Comparison of ENCODE assay signal across 20 cellular contexts in the genomic region with DNA sequence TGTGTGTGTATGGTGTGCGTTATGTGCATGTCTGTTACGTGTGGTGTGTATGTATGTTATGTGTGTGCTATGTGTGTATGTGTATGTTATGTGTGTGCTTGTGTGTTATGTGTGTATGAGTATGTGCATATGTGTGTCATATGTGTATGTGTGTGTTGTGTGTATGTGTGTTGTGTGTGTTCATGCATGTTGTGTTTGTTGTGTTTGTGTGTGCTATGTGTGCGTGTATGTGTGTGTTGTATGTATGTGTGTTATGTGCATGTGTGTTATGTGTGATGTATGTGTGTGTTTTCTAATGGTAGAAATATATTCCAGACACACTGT. TPM values are rescaled to one million over a fixed set of nuclear protein-coding genes. Genes with fewer than 3 reads are reported as not detected.
DNase-seq lines count a peak whose midpoint lies in the region; ATAC-seq, FAIRE-seq and TF ChIP-seq lines count a peak whose summit lies in the region.
"Had no signal": no experiment of that assay in that cellular context is flagged by ENCODE, and none has a peak within 500 bp of the region (broad histone marks: within the 10 kb centered on the region; RNA-seq: fewer than 3 reads in every experiment).

No MANE protein-coding gene starts in this region.

- no peak overlapping the region for H3K4me3 ChIP-seq in IMR-90 (ENCODE audit: insufficient read depth, low read depth, low read length)
- H3K4me3 ChIP-seq in GM12878, result no peak overlapping the region
- H3K4me3 ChIP-seq in liver (ENCODE audit: low read depth in 1 of 3, low read length in 3 of 3), result no peak overlapping the region
- H3K4me3 ChIP-seq in subcutaneous abdominal adipose tissue (ENCODE audit: low read depth in 1 of 5, low read length in 5 of 5), result no peak overlapping the region
- H3K4me3 ChIP-seq: spleen had no signal

- RAD21 ChIA-PET in GM12878 (lab: Charles Lee; ENCODE audit: unreplicated experiment), result interaction anchor here (0.7 to 7.9 kb wide), 18 partner anchors 28 to 580 kb away, joined by 3 to 85 read pairs (median 4); no protein-coding TSS in a partner anchor

- H2AK5ac ChIP-seq in IMR-90 (ENCODE audit: low read depth, low read length), result peak overlapping the region; percentile 71; the same call in 1 of the 2 replicates

- peaks cover 43% of the 10 kb centered on the region for H3K4me1 ChIP-seq in IMR-90 (ENCODE audit: control insufficient read depth, insufficient read depth, low read length)
- H3K4me1 ChIP-seq in GM12878 (ENCODE audit: control insufficient read depth, insufficient read depth, low read length), result peaks cover 79% of the 10 kb centered on the region
- H3K4me1 ChIP-seq in liver (ENCODE audit: control insufficient read depth in 4 of 4, insufficient read depth in 4 of 4, low read length in 3 of 4), result peaks cover 11 to 74% (median 41%) of the 10 kb centered on the region in 4 donors
- peaks cover 36 to 78% (median 73%) of the 10 kb centered on the region in 5 donors for H3K4me1 ChIP-seq in subcutaneous abdominal adipose tissue (ENCODE audit: control insufficient read depth in 5 of 5, insufficient read depth in 5 of 5, low read length in 5 of 5)

- H3K23ac ChIP-seq in IMR-90 (ENCODE audit: low read depth, low read length), result peak overlapping the region; percentile 28; the same call in 1 of the 2 replicates

- H2BK15ac ChIP-seq in IMR-90 (ENCODE audit: low read depth, low read length), result peak overlapping the region; percentile 65

- H3K9me1 ChIP-seq in IMR-90 (ENCODE audit: insufficient read depth, low read length), result peaks cover 35% of the 10 kb centered on the region

- H2AK9ac ChIP-seq in IMR-90 (replicated peaks; ENCODE audit: low read depth, low read length, poor library complexity), result no peak overlapping the region

- TF ChIP-seq CTCF in IMR-90 (conservative IDR thresholded peaks at IDR 0.05; ENCODE audit: low read depth, low read length) (no peak), GM12878 (IDR thresholded peaks at IDR 0.05 in 2 of 3, conservative IDR thresholded peaks at IDR 0.05 in 1 of 3; ENCODE audit: control insufficient read depth in 2 of 3, extremely low read depth in 1 of 3, insufficient read depth in 1 of 3, low read depth in 3 of 3, low read length in 3 of 3) (no peak), liver (IDR thresholded peaks at IDR 0.05; ENCODE audit: low read depth, low read length, missing input control) (no peak)

- no peaks in the 10 kb centered on the region for H3K9me3 Mint-ChIP-seq in immature natural killer cell
- no peaks in the 10 kb centered on the region for H3K9me3 Mint-ChIP-seq in activated CD4-positive, alpha-beta T cell treated with anti-CD3 and anti-CD28 coated beads, Interleukin-2, amount 10 ng/mL, durations not matched to agents 7 days and 5 days
- H3K9me3 Mint-ChIP-seq: CD8-positive, alpha-beta T cell; type B pancreatic cell had no signal

- DNase-seq in IMR-90 (no peak), GM12878 (ENCODE audit: low read depth, low spot score) (no peak), hippocampal formation (lab: John Stamatoyannopoulos, UW) (no peak), immature natural killer cell (no peak)
- no peak for DNase-seq in activated CD4-positive, alpha-beta T cell treated with anti-CD3 and anti-CD28 coated beads, Interleukin-2, amount 10 ng/mL, durations not matched to agents 7 days and 5 days
- DNase-seq: activated CD4-positive, alpha-beta T cell treated with anti-CD3 and anti-CD28 coated beads for 1 hour; activated effector memory CD4-positive, alpha-beta T cell treated with anti-CD3 and anti-CD28 coated beads, Interleukin-2, amount 50 U/mL, for 16 hours; anterior cingulate cortex; CD8-positive, alpha-beta T cell; midbrain; NCI-H2227 treated with DMSO at 0.1 percent for 48 hours; NK-92 treated with Interleukin-12 subunit alpha and Interleukin-12 subunit beta, amount 100 ng/mL, for 24 hours; SIG-M5; T-helper 9 cell had no signal

- H3K4me2 ChIP-seq in IMR-90 (ENCODE audit: low read depth, low read length) (no peak overlapping the region), GM12878 (ENCODE audit: control insufficient read depth, insufficient read depth) (peak overlapping the region; percentile 76; the same call in 1 of the 2 replicates)

- H3K36me3 ChIP-seq in IMR-90 (ENCODE audit: control insufficient read depth, insufficient read depth, low read length), result no peaks in the 10 kb centered on the region
- H3K36me3 ChIP-seq in GM12878 (ENCODE audit: control insufficient read depth in 2 of 2, insufficient read depth in 2 of 2, low read length in 1 of 2), result no peaks in the 10 kb centered on the region
- no peaks in the 10 kb centered on the region for H3K36me3 ChIP-seq in liver (ENCODE audit: control insufficient read depth in 4 of 4, insufficient read depth in 3 of 4, low read depth in 1 of 4, low read length in 3 of 4)
- no peaks in the 10 kb centered on the region for H3K36me3 ChIP-seq in subcutaneous abdominal adipose tissue (ENCODE audit: control insufficient read depth in 5 of 5, insufficient read depth in 5 of 5, low read length in 5 of 5)
- H3K36me3 ChIP-seq: spleen had no signal

- peak overlapping the region; percentile 8 to 28; a peak in 3 of 4 replicates for H4K8ac ChIP-seq in IMR-90 (ENCODE audit: low read depth in 2 of 2, low read length in 2 of 2)

- TF ChIP-seq RAD21 in IMR-90 (IDR thresholded peaks at IDR 0.05; ENCODE audit: low read length) (no peak), GM12878 (IDR thresholded peaks at IDR 0.05; ENCODE audit: insufficient read depth, low read depth, low read length) (no peak), liver (IDR thresholded peaks at IDR 0.05) (no peak)

- peak overlapping the region; percentile 82 for H2BK120ac ChIP-seq in IMR-90 (ENCODE audit: low read depth, low read length)

- SMC1A ChIA-PET in GM12878 (lab: Charles Lee; ENCODE audit: uncharacterized antibody, unreplicated experiment), result interaction anchor here (0.8 to 11.3 kb wide), 18 partner anchors 19 to 680 kb away, joined by 3 to 174 read pairs (median 7); no protein-coding TSS in a partner anchor

- in situ Hi-C loops in IMR-90 (cut with MboI; ENCODE audit: low sequenced_read_pairs) (loop anchor here (25.0 kb wide), 1 partner anchor 216 kb away; no protein-coding TSS in a partner anchor), GM12878 (cut with MboI) (loop anchor here (25.0 kb wide), 1 partner anchor 966 kb away; no protein-coding TSS in a partner anchor)

- WGBS in IMR-90 (ENCODE audit: extremely low coverage in 2 of 2, insufficient read length in 1 of 2), 2 experiments, result 79% methylated on average over 2 of the region's 3 CpGs; no CpG with 5 or more reads in 1 of the 2 experiments
- WGBS in GM12878 (ENCODE audit: insufficient coverage, insufficient replicate concordance, low lambda C conversion rate, missing lambda C conversion rate), result 59% methylated on average over 3 of the region's 3 CpGs
- 79% methylated on average over 3 of the region's 3 CpGs for WGBS in liver

- peak overlapping the region; percentile 27 for H3K4ac ChIP-seq in IMR-90 (ENCODE audit: low read depth, low read length)

- H3K56ac ChIP-seq in IMR-90 (ENCODE audit: extremely low read depth, insufficient read depth, low read length), result no peak overlapping the region

- no peak for ATAC-seq in IMR-90 (ENCODE audit: low read depth)
- ATAC-seq in GM12878, result no peak
- ATAC-seq in GM19467 (IDR thresholded peaks at IDR 0.05; ENCODE audit: unreplicated experiment), result no peak
- ATAC-seq: CD8-positive, alpha-beta T cell had no signal

- BruUV-seq in IMR-90 (replicated peaks; lab: Mats Ljungman, UMichigan) (no TSS peak), GM12878 (replicated peaks; lab: Mats Ljungman, UMichigan) (no TSS peak)

- H3K9me3 ChIP-seq in IMR-90 (ENCODE audit: control insufficient read depth, insufficient read depth, low read length) (no peaks in the 10 kb centered on the region), GM12878 (replicated peaks; ENCODE audit: control insufficient read depth, insufficient read depth, low read length) (no peaks in the 10 kb centered on the region), liver (ENCODE audit: control insufficient read depth in 4 of 4, low read length in 3 of 4) (no peaks in the 10 kb centered on the region), subcutaneous abdominal adipose tissue (ENCODE audit: control insufficient read depth in 5 of 5, low read length in 5 of 5) (no peaks in the 10 kb centered on the region)
- H3K9me3 ChIP-seq: spleen had no signal

- no peak overlapping the region for H4K91ac ChIP-seq in IMR-90 (ENCODE audit: insufficient read depth, low read depth, low read length)

- H3K79me2 ChIP-seq in GM12878 (ENCODE audit: control insufficient read depth, insufficient read depth, low read length), result peaks cover 11% of the 10 kb centered on the region

- no peak for TF ChIP-seq POLR2A in IMR-90 (IDR thresholded peaks at IDR 0.05; ENCODE audit: low read depth, low read length)
- no peak for TF ChIP-seq POLR2A in GM12878 (IDR thresholded peaks at IDR 0.05; ENCODE audit: low read depth, low read length)

- H3K27ac ChIP-seq in IMR-90 (ENCODE audit: insufficient read depth, low read length) (no peak overlapping the region), GM12878 (ENCODE audit: control insufficient read depth, insufficient read depth) (peak overlapping the region; percentile 95), liver (ENCODE audit: low read depth in 1 of 2, low read length in 2 of 2) (peak overlapping the region; percentile 79 to 83), subcutaneous abdominal adipose tissue (ENCODE audit: low read depth, low read length) (peak overlapping the region; percentile 99)

- H3K36me3 Mint-ChIP-seq in immature natural killer cell, result no peaks in the 10 kb centered on the region
- no peaks in the 10 kb centered on the region for H3K36me3 Mint-ChIP-seq in activated CD4-positive, alpha-beta T cell treated with anti-CD3 and anti-CD28 coated beads, Interleukin-2, amount 10 ng/mL, durations not matched to agents 7 days and 5 days (ENCODE audit: low read depth)
- H3K36me3 Mint-ChIP-seq: CD8-positive, alpha-beta T cell; type B pancreatic cell had no signal

- H3K18ac ChIP-seq in IMR-90 (ENCODE audit: low read depth, low read length), result peak overlapping the region; percentile 16; the same call in 1 of the 2 replicates

- H2BK20ac ChIP-seq in IMR-90 (ENCODE audit: low read depth, low read length), result peak overlapping the region; percentile 8; the same call in 1 of the 2 replicates

- no peak overlapping the region for H3K27ac Mint-ChIP-seq in immature natural killer cell
- no peak overlapping the region for H3K27ac Mint-ChIP-seq in activated CD4-positive, alpha-beta T cell treated with anti-CD3 and anti-CD28 coated beads, Interleukin-2, amount 10 ng/mL, durations not matched to agents 7 days and 5 days
- H3K27ac Mint-ChIP-seq: CD8-positive, alpha-beta T cell; type B pancreatic cell had no signal

- FAIRE-seq in GM12878 (lab: Jason Lieb, UNC), result no peak
- FAIRE-seq: islet of Langerhans had no signal

- peak overlapping the region; percentile 2; the same call in 1 of the 2 replicates for H3K14ac ChIP-seq in IMR-90 (replicated peaks; ENCODE audit: low read depth, low read length)

- no peak overlapping the region for H3K4me3 Mint-ChIP-seq in immature natural killer cell
- H3K4me3 Mint-ChIP-seq in activated CD4-positive, alpha-beta T cell treated with anti-CD3 and anti-CD28 coated beads, Interleukin-2, amount 10 ng/mL, durations not matched to agents 7 days and 5 days, result no peak overlapping the region
- H3K4me3 Mint-ChIP-seq: CD8-positive, alpha-beta T cell; type B pancreatic cell had no signal

- peaks cover 0 to 3% of the 10 kb centered on the region in 2 experiments; a peak in 1 of 4 replicates for H3K79me1 ChIP-seq in IMR-90 (ENCODE audit: low read depth in 1 of 2, low read length in 2 of 2)

- H3K9ac ChIP-seq in IMR-90 (ENCODE audit: low read depth, low read length), result no peak overlapping the region
- H3K9ac ChIP-seq in GM12878 (ENCODE audit: control insufficient read depth, insufficient read depth, low read length), result no peak overlapping the region
- no peak overlapping the region for H3K9ac ChIP-seq in liver (ENCODE audit: low read depth in 1 of 2, low read length in 2 of 2)
- H3K9ac ChIP-seq in subcutaneous abdominal adipose tissue (ENCODE audit: low read length in 5 of 5), result peak overlapping the region in 1 of 5 donors; percentile 12

- CTCF ChIA-PET in IMR-90 (lab: Yijun Ruan, JAX) (no interaction called here), GM12878 (lab: Yijun Ruan, JAX) (interaction anchor here (0.8 to 2.5 kb wide), 3 partner anchors 15 to 579 kb away, joined by 3 to 7 read pairs (median 3); no protein-coding TSS in a partner anchor)
- CTCF ChIA-PET in activated CD4-positive, alpha-beta T cell treated with anti-CD3 and anti-CD28 coated beads, Interleukin-2, amount 10 ng/mL, durations not matched to agents 7 days and 5 days (lab: Charles Lee), result interaction anchor here (1.1 to 1.5 kb wide), 4 partner anchors 16 to 99 kb away, joined by 3 read pairs; no protein-coding TSS in a partner anchor

- POLR2A ChIA-PET in IMR-90 (lab: Charles Lee; ENCODE audit: unreplicated experiment), result no interaction called here
- POLR2A ChIA-PET in GM12878 (lab: Charles Lee), result interaction anchor here (0.6 to 1.8 kb wide), 6 partner anchors 31 to 236 kb away, joined by 4 to 12 read pairs (median 4); no protein-coding TSS in a partner anchor
- POLR2A ChIA-PET in activated CD4-positive, alpha-beta T cell treated with anti-CD3 and anti-CD28 coated beads, Interleukin-2, amount 10 ng/mL, durations not matched to agents 7 days and 5 days (lab: Charles Lee), result no interaction called here

- peaks cover 22 to 24% of the 10 kb centered on the region in 2 donors for H3K4me1 Mint-ChIP-seq in immature natural killer cell
- H3K4me1 Mint-ChIP-seq in activated CD4-positive, alpha-beta T cell treated with anti-CD3 and anti-CD28 coated beads, Interleukin-2, amount 10 ng/mL, durations not matched to agents 7 days and 5 days, result peaks cover 45% of the 10 kb centered on the region

- dilution Hi-C loops in IMR-90 (cut with HindIII; ENCODE audit: low sequenced_read_pairs, unreplicated experiment), result no loop called here

- H3K27me3 ChIP-seq in IMR-90 (ENCODE audit: control insufficient read depth, insufficient read depth, low read length) (no peaks in the 10 kb centered on the region), GM12878 (replicated peaks in 1 of 2; ENCODE audit: control insufficient read depth in 2 of 2, insufficient read depth in 2 of 2, low read length in 1 of 2) (no peaks in the 10 kb centered on the region), liver (ENCODE audit: control insufficient read depth in 4 of 4, insufficient read depth in 4 of 4, low read length in 3 of 4) (no peaks in the 10 kb centered on the region), subcutaneous abdominal adipose tissue (ENCODE audit: control insufficient read depth in 5 of 5, insufficient read depth in 4 of 5, low read length in 5 of 5) (no peaks in the 10 kb centered on the region)
- H3K27me3 ChIP-seq: spleen had no signal

- H2AFZ ChIP-seq in IMR-90 (replicated peaks; ENCODE audit: low read length, poor library complexity) (no peak overlapping the region), GM12878 (ENCODE audit: control insufficient read depth, low read depth, low read length) (no peak overlapping the region)

- peak overlapping the region; percentile 72 for H2BK5ac ChIP-seq in IMR-90 (ENCODE audit: low read depth, low read length, poor library complexity, severe bottlenecking)

- TF ChIP-seq EP300 in GM12878 (IDR thresholded peaks at IDR 0.05; ENCODE audit: borderline replicate concordance in 1 of 2, control insufficient read depth in 1 of 2, low read depth in 2 of 2, low read length in 2 of 2), result no peak

- intact Hi-C loops in IMR-90 (cut with micrococcal nuclease) (loop anchor here (5.0 kb wide), 1 partner anchor 66 kb away; no protein-coding TSS in a partner anchor), GM12878 (cut with micrococcal nuclease; ENCODE audit: unreplicated experiment) (loop anchor here (1.0 kb wide), 1 partner anchor 151 kb away; no protein-coding TSS in a partner anchor)

- H4K20me1 ChIP-seq in IMR-90 (ENCODE audit: insufficient read depth, low read length) (no peaks in the 10 kb centered on the region; the same call in 1 of the 2 replicates), GM12878 (ENCODE audit: control insufficient read depth, insufficient read depth) (no peaks in the 10 kb centered on the region)

- peaks cover 2 to 7% (median 3%) of the 10 kb centered on the region in 3 donors for H3K27me3 Mint-ChIP-seq in immature natural killer cell (ENCODE audit: low read depth in 3 of 3)
- no peaks in the 10 kb centered on the region for H3K27me3 Mint-ChIP-seq in activated CD4-positive, alpha-beta T cell treated with anti-CD3 and anti-CD28 coated beads, Interleukin-2, amount 10 ng/mL, durations not matched to agents 7 days and 5 days
- H3K27me3 Mint-ChIP-seq: type B pancreatic cell had no signal

- no peak overlapping the region for H4K5ac ChIP-seq in IMR-90 (ENCODE audit: low read depth, low read length)

RNA-seq across cellular contexts. Expression of gene TOMM20, which starts 50.2 kb away (rescaled TPM):
- total RNA-seq in IMR-90 (2012; rRNA removed), result 75.3 and 135 TPM in 2 replicates
- 70.5 and 84.4 TPM in 2 replicates for polyA plus RNA-seq in IMR-90 (2012; rRNA removed)
- 21.2 and 21.9 TPM in 2 replicates for polyA plus RNA-seq in IMR-90 (2012; cell fraction: cytosol; rRNA removed)
- polyA plus RNA-seq in IMR-90 (2012; cell fraction: nucleus; rRNA removed; ENCODE audit: low replicate concordance), result 5.2 and 27.0 TPM in 2 replicates
- total RNA-seq in GM12878 (2013; cell fraction: nucleolus; rRNA removed), result 52.5 and 52.8 TPM in 2 replicates
- 75.1 and 89.7 TPM in 2 replicates for total RNA-seq in GM12878 (2014; rRNA removed)
- total RNA-seq in GM12878 (2014; rRNA removed; fragmentation: Illumina TruSeq; extraction: Trizol), result 58.8 and 59.9 TPM in 2 replicates
- total RNA-seq in GM12878 (2021), result 120 and 125 TPM in 2 replicates
- 58.2 TPM for polyA plus RNA-seq in GM12878 (2011; ENCODE audit: low read depth)
- polyA plus RNA-seq in GM12878 (2011; rRNA removed), result 138 and 178 TPM in 2 replicates
- 43.9 and 51.8 TPM in 2 replicates for polyA plus RNA-seq in GM12878 (2011; cell fraction: cytosol; rRNA removed)
- polyA plus RNA-seq in GM12878 (2011; cell fraction: nucleus; rRNA removed), result 31.3 TPM in 2 replicates
- 94.4 and 116 TPM in 2 replicates for polyA plus RNA-seq in GM12878 (2012)
- polyA plus RNA-seq in GM12878 (2014; fragmentation: Illumina TruSeq; extraction: Trizol), result 95.3 and 116 TPM in 2 replicates
- polyA plus RNA-seq in GM12878 (2014; fragmentation: Nextera tagmentation; extraction: Ambion mirVana), result 10 to 100 TPM; 39.8 to 60.1 TPM
- 58.2 and 66.2 TPM in 2 replicates for polyA plus RNA-seq in GM12878 (2014; rRNA removed)
- polyA plus RNA-seq in GM12878 (2016; fragmentation: Nextera tagmentation; extraction: Ambion mirVana), result 10 to 100 TPM; 68.4 to 71.9 TPM
- polyA minus RNA-seq in GM12878 (2011; rRNA and poly(A)+ RNA removed), result 35.0 and 43.1 TPM in 2 replicates
- polyA minus RNA-seq in GM12878 (2011; cell fraction: cytosol; rRNA and poly(A)+ RNA removed), result 27.3 and 28.9 TPM in 2 replicates
- polyA minus RNA-seq in GM12878 (2011; cell fraction: nucleus; rRNA and poly(A)+ RNA removed), result 15.8 and 28.3 TPM in 2 replicates
- total RNA-seq in liver, result 10 to 100 TPM; 34.9 to 43.3 TPM
- 10 to 100 TPM; 33.4 to 74.4 TPM for polyA plus RNA-seq in liver
- polyA plus RNA-seq in immature natural killer cell, result 10 to 100 TPM; 23.6 to 32.4 (median 29.4) TPM
- total RNA-seq in activated CD4-positive, alpha-beta T cell treated with anti-CD3 and anti-CD28 coated beads, Interleukin-2, amount 10 ng/mL, durations not matched to agents 7 days and 5 days, result 10 to 100 TPM; 52.5 to 71.5 TPM
